ENCODE assay signal across 8 cellular contexts in the genomic region with DNA sequence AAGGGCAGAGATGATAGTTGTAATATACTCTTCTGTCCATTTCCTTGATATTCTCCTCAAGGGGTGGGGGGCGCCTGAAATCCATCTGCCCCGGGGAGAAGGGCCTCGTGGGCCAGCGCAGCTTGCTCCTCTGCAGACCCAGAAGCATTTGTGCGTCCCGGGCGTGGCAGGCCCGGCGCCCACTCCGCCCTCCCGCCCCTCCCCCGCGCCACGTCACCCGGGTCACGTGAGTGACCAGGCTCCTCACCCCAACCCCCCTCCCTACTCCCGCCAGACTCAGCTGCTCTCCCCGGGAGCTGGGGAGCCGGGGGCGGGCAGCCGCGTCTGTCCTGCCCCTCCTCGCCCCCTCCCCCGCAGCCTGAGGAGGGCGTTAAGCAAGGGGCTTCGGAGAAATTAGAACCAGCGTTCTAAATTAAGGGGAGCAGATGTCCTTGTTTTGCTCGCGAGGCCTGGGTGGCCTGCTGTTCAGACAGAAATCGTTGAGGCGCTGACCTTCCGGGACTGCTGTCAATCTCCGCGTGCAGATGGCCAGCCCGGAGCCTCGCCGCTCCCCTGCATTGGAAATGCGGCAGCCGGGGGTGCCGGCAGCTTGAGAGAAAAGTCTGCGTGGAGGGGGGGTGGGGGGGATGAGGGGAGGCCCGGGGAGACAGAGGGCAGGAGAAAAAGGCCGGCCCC.
A peak's percentile ranks its signal among the peaks of the same experiment; 100 is the strongest.
DNase-seq lines count a peak whose midpoint lies in the region; ATAC-seq and TF ChIP-seq lines count a peak whose summit lies in the region.

No MANE protein-coding gene starts in this region.

- peaks cover 4% of the 10 kb centered on the region for H3K4me1 ChIP-seq in NT2/D1 (ENCODE audit: insufficient read depth, insufficient read length)

- no peaks in the 10 kb centered on the region for H3K27me3 Mint-ChIP-seq in activated T-helper 2 cell treated with anti-CD3 and anti-CD28 coated beads, Interferon-gamma antibody, Interleukin-2, Interleukin-4, amounts not matched to agents 10 μg/mL and 5 μg/mL and 100 μg/mL, durations not matched to agents 14 hours and 24 hours and 36 hours (ENCODE audit: low read depth)
- H3K27me3 Mint-ChIP-seq in natural killer cell treated with Interleukin-12 subunit alpha and Interleukin-12 subunit beta and Interleukin-15 and Interleukin-18, amount 100 ng/mL, for 72 hours, result no peaks in the 10 kb centered on the region
- H3K27me3 Mint-ChIP-seq in stimulated activated memory B cell treated with anti-CD40 and anti-IgM and Interleukin-4, amounts not matched to agents 10 μg/mL and 1 μg/mL and 100 μg/mL, for 72 hours, result no peaks in the 10 kb centered on the region

- peak; percentile 49 for DNase-seq in NT2/D1 (ENCODE audit: low read depth, low spot score)
- DNase-seq in activated T-helper 2 cell treated with anti-CD3 and anti-CD28 coated beads, Interferon-gamma antibody, Interleukin-2, Interleukin-4, amounts not matched to agents 10 μg/mL and 5 μg/mL and 100 μg/mL, durations not matched to agents 14 hours and 24 hours and 36 hours (ENCODE audit: low spot score), result peak; percentile 52
- peak; percentile 50 for DNase-seq in fibroblast of the aortic adventitia (ENCODE audit: low read depth)
- peak; percentile 65 for DNase-seq in natural killer cell treated with Interleukin-12 subunit alpha and Interleukin-12 subunit beta and Interleukin-15 and Interleukin-18, amount 100 ng/mL, for 72 hours (ENCODE audit: low spot score)

- no peaks in the 10 kb centered on the region for H3K9me3 ChIP-seq in NT2/D1 (ENCODE audit: insufficient read depth, low read length)

- intact Hi-C loops in activated T-helper 2 cell treated with anti-CD3 and anti-CD28 coated beads, Interferon-gamma antibody, Interleukin-2, Interleukin-4, amounts not matched to agents 10 μg/mL and 5 μg/mL and 100 μg/mL, durations not matched to agents 14 hours and 24 hours and 36 hours (cut with micrococcal nuclease), result loop anchor here (1.0 to 10.0 kb wide), 5 partner anchors 43 to 349 kb away; no protein-coding TSS in a partner anchor

- ATAC-seq in HG03135 (IDR thresholded peaks at IDR 0.05; ENCODE audit: unreplicated experiment), result peak; percentile 58
- ATAC-seq in natural killer cell treated with Interleukin-12 subunit alpha and Interleukin-12 subunit beta and Interleukin-15 and Interleukin-18, amount 100 ng/mL, for 72 hours, result peak; percentile 78 to 89
- ATAC-seq in stimulated activated memory B cell treated with anti-CD40 and anti-IgM and Interleukin-4, amounts not matched to agents 10 μg/mL and 1 μg/mL and 100 μg/mL, for 72 hours, result peak; percentile 82
- no peak for ATAC-seq in HG02884 (IDR thresholded peaks at IDR 0.05; ENCODE audit: unreplicated experiment)

- peak overlapping the region; percentile 84 for H3K27ac Mint-ChIP-seq in activated T-helper 2 cell treated with anti-CD3 and anti-CD28 coated beads, Interferon-gamma antibody, Interleukin-2, Interleukin-4, amounts not matched to agents 10 μg/mL and 5 μg/mL and 100 μg/mL, durations not matched to agents 14 hours and 24 hours and 36 hours
- H3K27ac Mint-ChIP-seq in natural killer cell treated with Interleukin-12 subunit alpha and Interleukin-12 subunit beta and Interleukin-15 and Interleukin-18, amount 100 ng/mL, for 72 hours, result peak overlapping the region in 1 of 2 donors; percentile 21
- peak overlapping the region; percentile 86 for H3K27ac Mint-ChIP-seq in stimulated activated memory B cell treated with anti-CD40 and anti-IgM and Interleukin-4, amounts not matched to agents 10 μg/mL and 1 μg/mL and 100 μg/mL, for 72 hours

- H3K36me3 Mint-ChIP-seq in activated T-helper 2 cell treated with anti-CD3 and anti-CD28 coated beads, Interferon-gamma antibody, Interleukin-2, Interleukin-4, amounts not matched to agents 10 μg/mL and 5 μg/mL and 100 μg/mL, durations not matched to agents 14 hours and 24 hours and 36 hours (ENCODE audit: low read depth), result no peaks in the 10 kb centered on the region
- H3K36me3 Mint-ChIP-seq in natural killer cell treated with Interleukin-12 subunit alpha and Interleukin-12 subunit beta and Interleukin-15 and Interleukin-18, amount 100 ng/mL, for 72 hours, result no peaks in the 10 kb centered on the region
- H3K36me3 Mint-ChIP-seq in stimulated activated memory B cell treated with anti-CD40 and anti-IgM and Interleukin-4, amounts not matched to agents 10 μg/mL and 1 μg/mL and 100 μg/mL, for 72 hours, result no peaks in the 10 kb centered on the region

- H3K4me1 Mint-ChIP-seq in activated T-helper 2 cell treated with anti-CD3 and anti-CD28 coated beads, Interferon-gamma antibody, Interleukin-2, Interleukin-4, amounts not matched to agents 10 μg/mL and 5 μg/mL and 100 μg/mL, durations not matched to agents 14 hours and 24 hours and 36 hours (ENCODE audit: low read depth), result peaks cover 45% of the 10 kb centered on the region
- peaks cover 15 to 23% of the 10 kb centered on the region in 2 donors for H3K4me1 Mint-ChIP-seq in natural killer cell treated with Interleukin-12 subunit alpha and Interleukin-12 subunit beta and Interleukin-15 and Interleukin-18, amount 100 ng/mL, for 72 hours (ENCODE audit: low read depth in 2 of 2)
- peaks cover 24% of the 10 kb centered on the region for H3K4me1 Mint-ChIP-seq in stimulated activated memory B cell treated with anti-CD40 and anti-IgM and Interleukin-4, amounts not matched to agents 10 μg/mL and 1 μg/mL and 100 μg/mL, for 72 hours

- peak overlapping the region; percentile 60 for H3K4me3 Mint-ChIP-seq in activated T-helper 2 cell treated with anti-CD3 and anti-CD28 coated beads, Interferon-gamma antibody, Interleukin-2, Interleukin-4, amounts not matched to agents 10 μg/mL and 5 μg/mL and 100 μg/mL, durations not matched to agents 14 hours and 24 hours and 36 hours (ENCODE audit: low read depth)
- peak overlapping the region; percentile 57 for H3K4me3 Mint-ChIP-seq in natural killer cell treated with Interleukin-12 subunit alpha and Interleukin-12 subunit beta and Interleukin-15 and Interleukin-18, amount 100 ng/mL, for 72 hours
- H3K4me3 Mint-ChIP-seq in stimulated activated memory B cell treated with anti-CD40 and anti-IgM and Interleukin-4, amounts not matched to agents 10 μg/mL and 1 μg/mL and 100 μg/mL, for 72 hours, result peak overlapping the region; percentile 78

- H3K4me3 ChIP-seq in NT2/D1 (ENCODE audit: insufficient read length, low read depth), result peak overlapping the region; percentile 44
- H3K4me3 ChIP-seq in fibroblast of the aortic adventitia (ENCODE audit: low read depth, low read length), result peak overlapping the region; percentile 26

- H3K36me3 ChIP-seq in NT2/D1 (ENCODE audit: insufficient read depth, insufficient read length, low read length), result no peaks in the 10 kb centered on the region

- peak; percentile 53 for TF ChIP-seq POLR2A in GM18526 (IDR thresholded peaks at IDR 0.05; ENCODE audit: extremely low read depth, insufficient read length)

- no peaks in the 10 kb centered on the region for H3K27me3 ChIP-seq in NT2/D1 (ENCODE audit: insufficient read depth, insufficient read length)

- H3K9me3 Mint-ChIP-seq in activated T-helper 2 cell treated with anti-CD3 and anti-CD28 coated beads, Interferon-gamma antibody, Interleukin-2, Interleukin-4, amounts not matched to agents 10 μg/mL and 5 μg/mL and 100 μg/mL, durations not matched to agents 14 hours and 24 hours and 36 hours, result no peaks in the 10 kb centered on the region
- no peaks in the 10 kb centered on the region for H3K9me3 Mint-ChIP-seq in natural killer cell treated with Interleukin-12 subunit alpha and Interleukin-12 subunit beta and Interleukin-15 and Interleukin-18, amount 100 ng/mL, for 72 hours
- no peaks in the 10 kb centered on the region for H3K9me3 Mint-ChIP-seq in stimulated activated memory B cell treated with anti-CD40 and anti-IgM and Interleukin-4, amounts not matched to agents 10 μg/mL and 1 μg/mL and 100 μg/mL, for 72 hours

- H3K9ac ChIP-seq in NT2/D1 (ENCODE audit: insufficient read length, low read depth), result peak overlapping the region; percentile 85

- TF ChIP-seq CTCF in fibroblast of the aortic adventitia (IDR thresholded peaks at IDR 0.05; ENCODE audit: insufficient read depth, low read length), result no peak
